1 cellular context compared by ENCODE assay signal in genomic region chr21:31338892-31339368, GRCh38.
TF ChIP-seq lines count a peak whose summit lies in the region.

No MANE protein-coding gene starts in this region.

TF ChIP-seq in SK-N-SH, 30 proteins besides CTCF, POLR2A, EP300 and RAD21:
- TF ChIP-seq, protein P1, sequence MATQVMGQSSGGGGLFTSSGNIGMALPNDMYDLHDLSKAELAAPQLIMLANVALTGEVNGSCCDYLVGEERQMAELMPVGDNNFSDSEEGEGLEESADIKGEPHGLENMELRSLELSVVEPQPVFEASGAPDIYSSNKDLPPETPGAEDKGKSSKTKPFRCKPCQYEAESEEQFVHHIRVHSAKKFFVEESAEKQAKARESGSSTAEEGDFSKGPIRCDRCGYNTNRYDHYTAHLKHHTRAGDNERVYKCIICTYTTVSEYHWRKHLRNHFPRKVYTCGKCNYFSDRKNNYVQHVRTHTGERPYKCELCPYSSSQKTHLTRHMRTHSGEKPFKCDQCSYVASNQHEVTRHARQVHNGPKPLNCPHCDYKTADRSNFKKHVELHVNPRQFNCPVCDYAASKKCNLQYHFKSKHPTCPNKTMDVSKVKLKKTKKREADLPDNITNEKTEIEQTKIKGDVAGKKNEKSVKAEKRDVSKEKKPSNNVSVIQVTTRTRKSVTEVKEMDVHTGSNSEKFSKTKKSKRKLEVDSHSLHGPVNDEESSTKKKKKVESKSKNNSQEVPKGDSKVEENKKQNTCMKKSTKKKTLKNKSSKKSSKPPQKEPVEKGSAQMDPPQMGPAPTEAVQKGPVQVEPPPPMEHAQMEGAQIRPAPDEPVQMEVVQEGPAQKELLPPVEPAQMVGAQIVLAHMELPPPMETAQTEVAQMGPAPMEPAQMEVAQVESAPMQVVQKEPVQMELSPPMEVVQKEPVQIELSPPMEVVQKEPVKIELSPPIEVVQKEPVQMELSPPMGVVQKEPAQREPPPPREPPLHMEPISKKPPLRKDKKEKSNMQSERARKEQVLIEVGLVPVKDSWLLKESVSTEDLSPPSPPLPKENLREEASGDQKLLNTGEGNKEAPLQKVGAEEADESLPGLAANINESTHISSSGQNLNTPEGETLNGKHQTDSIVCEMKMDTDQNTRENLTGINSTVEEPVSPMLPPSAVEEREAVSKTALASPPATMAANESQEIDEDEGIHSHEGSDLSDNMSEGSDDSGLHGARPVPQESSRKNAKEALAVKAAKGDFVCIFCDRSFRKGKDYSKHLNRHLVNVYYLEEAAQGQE (IDR thresholded peaks at IDR 0.05; ENCODE audit: low read depth, low read length) = no peak
- no peak for TF ChIP-seq RFX5 (IDR thresholded peaks at IDR 0.05; ENCODE audit: low read length)
- TF ChIP-seq, protein P2, sequence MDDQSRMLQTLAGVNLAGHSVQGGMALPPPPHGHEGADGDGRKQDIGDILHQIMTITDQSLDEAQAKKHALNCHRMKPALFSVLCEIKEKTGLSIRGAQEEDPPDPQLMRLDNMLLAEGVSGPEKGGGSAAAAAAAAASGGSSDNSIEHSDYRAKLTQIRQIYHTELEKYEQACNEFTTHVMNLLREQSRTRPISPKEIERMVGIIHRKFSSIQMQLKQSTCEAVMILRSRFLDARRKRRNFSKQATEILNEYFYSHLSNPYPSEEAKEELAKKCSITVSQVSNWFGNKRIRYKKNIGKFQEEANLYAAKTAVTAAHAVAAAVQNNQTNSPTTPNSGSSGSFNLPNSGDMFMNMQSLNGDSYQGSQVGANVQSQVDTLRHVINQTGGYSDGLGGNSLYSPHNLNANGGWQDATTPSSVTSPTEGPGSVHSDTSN (IDR thresholded peaks at IDR 0.05) = no peak
- no peak for TF ChIP-seq USF1 (IDR thresholded peaks at IDR 0.05; ENCODE audit: borderline replicate concordance, low read depth)
- TF ChIP-seq TCF12 (IDR thresholded peaks at IDR 0.05) = no peak
